9 cellular contexts compared by ENCODE assay signal in genomic region chr15:101152914-101153313, GRCh38.
DNase-seq lines count a peak whose midpoint lies in the region; ATAC-seq and TF ChIP-seq lines count a peak whose summit lies in the region.
"Had no signal": no experiment of that assay in that cellular context is flagged by ENCODE, and none has a peak within 500 bp of the region (broad histone marks: within the 10 kb centered on the region; RNA-seq: fewer than 3 reads in every experiment).

No MANE protein-coding gene starts in this region.

- H3K27me3 ChIP-seq in brain microvascular endothelial cell (replicated peaks) (no peaks in the 10 kb centered on the region), osteoblast (ENCODE audit: insufficient read depth, low read length) (no peaks in the 10 kb centered on the region)

- H3K4me3 ChIP-seq in GM12864 (ENCODE audit: low read depth, low read length): no peak overlapping the region
- no peak overlapping the region for H3K4me3 ChIP-seq in brain microvascular endothelial cell (ENCODE audit: low read depth, low read length)
- H3K4me3 ChIP-seq in osteoblast (ENCODE audit: insufficient read depth, low read length): no peak overlapping the region

- no peak overlapping the region for H2AFZ ChIP-seq in osteoblast (ENCODE audit: low read length)

- in situ Hi-C loops in brain microvascular endothelial cell (cut with HindIII; ENCODE audit: low pct_ligation_motif_present, low sequenced_read_pairs): no loop called here

- no peaks in the 10 kb centered on the region for H3K79me2 ChIP-seq in osteoblast (ENCODE audit: insufficient read depth, low read length)

- ATAC-seq in GM19395 (IDR thresholded peaks at IDR 0.05; ENCODE audit: unreplicated experiment) (no peak), HG03095 (IDR thresholded peaks at IDR 0.05; ENCODE audit: unreplicated experiment) (no peak)
- ATAC-seq: right cardiac atrium had no signal

- no peak overlapping the region for H3K4me2 ChIP-seq in osteoblast (ENCODE audit: insufficient read depth, low read length)

- H3K27ac ChIP-seq in brain microvascular endothelial cell (no peak overlapping the region), osteoblast (ENCODE audit: low read depth, low read length) (no peak overlapping the region)

- H3K9me3 ChIP-seq in osteoblast (ENCODE audit: low read depth, low read length): no peaks in the 10 kb centered on the region

- TF ChIP-seq CTCF in GM12864 (IDR thresholded peaks at IDR 0.05; ENCODE audit: low read depth, low read length, missing control alignments): peak; percentile 80
- peak; percentile 66 for TF ChIP-seq CTCF in brain microvascular endothelial cell (IDR thresholded peaks at IDR 0.05; ENCODE audit: low read depth, low read length, missing control alignments)
- TF ChIP-seq CTCF in osteoblast (IDR thresholded peaks at IDR 0.05; ENCODE audit: extremely low read depth, low read depth, low read length): peak; percentile 30

- DNase-seq in GM12864 (ENCODE audit: low read depth) (no peak), HuH-7 (ENCODE audit: low spot score) (peak; percentile 75), brain microvascular endothelial cell (no peak), osteoblast (ENCODE audit: insufficient read length, low spot score, missing footprints) (no peak), AG20443 (ENCODE audit: low spot score) (no peak)
- DNase-seq: activated naive CD4-positive, alpha-beta T cell treated with anti-CD3 and anti-CD28 coated beads for 36 hours had no signal

- no peaks in the 10 kb centered on the region for H3K36me3 ChIP-seq in brain microvascular endothelial cell (replicated peaks)
- H3K36me3 ChIP-seq in osteoblast (ENCODE audit: insufficient read depth, low read length): no peaks in the 10 kb centered on the region

- H4K20me1 ChIP-seq in osteoblast (ENCODE audit: insufficient read depth, low read length): no peaks in the 10 kb centered on the region

- peaks cover 4% of the 10 kb centered on the region for H3K4me1 ChIP-seq in osteoblast (ENCODE audit: insufficient read depth, low read length)

Comparison
In these comparisons a context has a peak if more than half of its experiments do, and no peak if none do; other contexts are left out.
1. CTCF ChIP-seq: peak in every context shown above with its lines; median percentile 80 in GM12864; 66 in brain microvascular endothelial cell; 30 in osteoblast.